ENCODE assay signal across 28 cellular contexts in genomic region chrX:71291381-71291780, GRCh38. TPM values are rescaled to one million over a fixed set of nuclear protein-coding genes. Genes with fewer than 3 reads are reported as not detected.
DNase-seq lines count a peak whose midpoint lies in the region; ATAC-seq and TF ChIP-seq lines count a peak whose summit lies in the region.
"Had no signal": no experiment of that assay in that cellular context is flagged by ENCODE, and none has a peak within 500 bp of the region (broad histone marks: within the 10 kb centered on the region; RNA-seq: fewer than 3 reads in every experiment).

No MANE protein-coding gene starts in this region.

- peaks cover 45% of the 10 kb centered on the region for H4K20me1 ChIP-seq in IMR-90 (ENCODE audit: insufficient read depth, low read length)

- no peaks in the 10 kb centered on the region for H3K27me3 ChIP-seq in IMR-90 (ENCODE audit: control insufficient read depth, insufficient read depth, low read length)
- H3K27me3 ChIP-seq in mesenchymal stem cell (ENCODE audit: control insufficient read depth in 1 of 2, insufficient read depth in 1 of 2, low read length in 2 of 2) = no peaks in the 10 kb centered on the region
- H3K27me3 ChIP-seq: pancreas, spleen, uterus had no signal

- no peak overlapping the region for H3K56ac ChIP-seq in IMR-90 (ENCODE audit: extremely low read depth, insufficient read depth, low read length)

- H3K4me3 ChIP-seq in AG10803 (ENCODE audit: low read length) (no peak overlapping the region), IMR-90 (ENCODE audit: insufficient read depth, low read depth, low read length) (no peak overlapping the region), mesenchymal stem cell (ENCODE audit: insufficient read depth in 1 of 2, low read depth in 1 of 2, low read length in 2 of 2) (no peak overlapping the region)
- H3K4me3 ChIP-seq: HAP-1, lung, mucosa of descending colon, pancreas, spleen, uterus had no signal

- dilution Hi-C loops in IMR-90 (cut with HindIII; ENCODE audit: low sequenced_read_pairs, unreplicated experiment) = no loop called here

- H3K9ac ChIP-seq in IMR-90 (ENCODE audit: low read depth, low read length) (no peak overlapping the region), mesenchymal stem cell (ENCODE audit: low read length) (no peak overlapping the region)

- in situ Hi-C loops in IMR-90 (cut with MboI; ENCODE audit: low sequenced_read_pairs) = no loop called here

- TF ChIP-seq CTCF in AG10803 (conservative IDR thresholded peaks at IDR 0.05; ENCODE audit: low read length) = no peak
- TF ChIP-seq CTCF in IMR-90 (conservative IDR thresholded peaks at IDR 0.05; ENCODE audit: low read depth, low read length) = no peak

- H3K4me2 ChIP-seq in IMR-90 (ENCODE audit: low read depth, low read length) (no peak overlapping the region), mesenchymal stem cell (ENCODE audit: low read length, poor library complexity, severe bottlenecking) (no peak overlapping the region)

- BruUV-seq in IMR-90 (replicated peaks; lab: Mats Ljungman, UMichigan) = no TSS peak

- POLR2A ChIA-PET in IMR-90 (lab: Charles Lee; ENCODE audit: unreplicated experiment) = no interaction called here

- H3K79me1 ChIP-seq in IMR-90 (ENCODE audit: low read depth in 1 of 2, low read length in 2 of 2) = peaks cover 5 to 11% of the 10 kb centered on the region in 2 experiments; a peak in 2 of 4 replicates
- no peaks in the 10 kb centered on the region for H3K79me1 ChIP-seq in mesenchymal stem cell (replicated peaks; ENCODE audit: low read length, poor library complexity, severe bottlenecking)

- H3K14ac ChIP-seq in IMR-90 (replicated peaks; ENCODE audit: low read depth, low read length) (no peak overlapping the region), mesenchymal stem cell (ENCODE audit: low read length in 2 of 2) (no peak overlapping the region)

- H3K36me3 ChIP-seq in IMR-90 (ENCODE audit: control insufficient read depth, insufficient read depth, low read length) = peaks cover 43% of the 10 kb centered on the region
- H3K36me3 ChIP-seq in mesenchymal stem cell (ENCODE audit: control insufficient read depth in 1 of 2, insufficient read depth in 2 of 2, low read depth in 1 of 2, low read length in 2 of 2) = peaks cover 24 to 59% of the 10 kb centered on the region in 2 experiments
- H3K36me3 ChIP-seq: uterus had no signal

- no peaks in the 10 kb centered on the region for H3K9me3 ChIP-seq in IMR-90 (ENCODE audit: control insufficient read depth, insufficient read depth, low read length)
- H3K9me3 ChIP-seq in mesenchymal stem cell (ENCODE audit: control insufficient read depth, low read length) = no peaks in the 10 kb centered on the region
- H3K9me3 ChIP-seq: Caco-2, HAP-1, mucosa of descending colon, pancreas, spleen, uterus had no signal

- no peak overlapping the region for H3K23ac ChIP-seq in IMR-90 (ENCODE audit: low read depth, low read length)
- no peak overlapping the region for H3K23ac ChIP-seq in mesenchymal stem cell (ENCODE audit: low read length in 2 of 2)

- H2BK120ac ChIP-seq in IMR-90 (ENCODE audit: low read depth, low read length) = no peak overlapping the region
- no peak overlapping the region for H2BK120ac ChIP-seq in mesenchymal stem cell (ENCODE audit: low read depth, low read length)

- no peak overlapping the region for H4K91ac ChIP-seq in IMR-90 (ENCODE audit: insufficient read depth, low read depth, low read length)
- no peak overlapping the region for H4K91ac ChIP-seq in mesenchymal stem cell (ENCODE audit: low read length)

- H4K8ac ChIP-seq in IMR-90 (ENCODE audit: low read depth in 2 of 2, low read length in 2 of 2) (no peak overlapping the region), mesenchymal stem cell (ENCODE audit: low read length) (no peak overlapping the region)

- 0 out of 2 replicates have a peak, but pooled peaks cover 3% of the 10 kb centered on the region for H3K9me1 ChIP-seq in IMR-90 (ENCODE audit: insufficient read depth, low read length)

- H3K4ac ChIP-seq in IMR-90 (ENCODE audit: low read depth, low read length) = no peak overlapping the region
- H3K4ac ChIP-seq in mesenchymal stem cell (ENCODE audit: low read depth in 1 of 2, low read length in 2 of 2) = no peak overlapping the region

- CTCF ChIA-PET in IMR-90 (lab: Yijun Ruan, JAX) = no interaction called here

- no peak overlapping the region for H2BK12ac ChIP-seq in mesenchymal stem cell (ENCODE audit: low read length in 2 of 2)

- H3K18ac ChIP-seq in IMR-90 (ENCODE audit: low read depth, low read length) (no peak overlapping the region), mesenchymal stem cell (ENCODE audit: low read depth in 1 of 2, low read length in 2 of 2) (no peak overlapping the region)

- H2AK5ac ChIP-seq in IMR-90 (ENCODE audit: low read depth, low read length) (no peak overlapping the region), mesenchymal stem cell (ENCODE audit: low read length, severe bottlenecking) (no peak overlapping the region)

- H2BK5ac ChIP-seq in IMR-90 (ENCODE audit: low read depth, low read length, poor library complexity, severe bottlenecking) (no peak overlapping the region), mesenchymal stem cell (ENCODE audit: low read depth, low read length, poor library complexity, severe bottlenecking) (no peak overlapping the region)

- ATAC-seq in IMR-90 (ENCODE audit: low read depth) (peak; percentile 31), GM21723 (IDR thresholded peaks at IDR 0.05; ENCODE audit: unreplicated experiment) (no peak), HG03108 (IDR thresholded peaks at IDR 0.05; ENCODE audit: unreplicated experiment) (no peak)
- ATAC-seq: mucosa of descending colon; natural killer cell treated with Interleukin-12 subunit alpha and Interleukin-12 subunit beta and Interleukin-15 and Interleukin-18, amount 100 ng/mL, for 72 hours; pancreas; T-cell had no signal

- intact Hi-C loops in IMR-90 (cut with micrococcal nuclease) = no loop called here

- no CpG with 5 or more reads among the region's 6 CpGs for WGBS in IMR-90 (ENCODE audit: extremely low coverage in 2 of 2, insufficient read length in 1 of 2), 2 experiments
- WGBS in mesenchymal stem cell = 92% methylated on average over 3 of the region's 6 CpGs

- H2AFZ ChIP-seq in IMR-90 (replicated peaks; ENCODE audit: low read length, poor library complexity) = no peak overlapping the region
- H2AFZ ChIP-seq in mesenchymal stem cell (ENCODE audit: low read depth, low read length) = no peak overlapping the region

- no peak overlapping the region for H2BK20ac ChIP-seq in IMR-90 (ENCODE audit: low read depth, low read length)

- H2AK9ac ChIP-seq in IMR-90 (replicated peaks; ENCODE audit: low read depth, low read length, poor library complexity) = no peak overlapping the region

- H4K5ac ChIP-seq in IMR-90 (ENCODE audit: low read depth, low read length) = no peak overlapping the region

- TF ChIP-seq POLR2A in IMR-90 (IDR thresholded peaks at IDR 0.05; ENCODE audit: low read depth, low read length) = no peak

- no peak overlapping the region; the same call in 1 of the 2 replicates for H3K27ac ChIP-seq in IMR-90 (ENCODE audit: insufficient read depth, low read length)
- no peak overlapping the region for H3K27ac ChIP-seq in mesenchymal stem cell (ENCODE audit: low read length, poor library complexity, severe bottlenecking)
- H3K27ac ChIP-seq: C4-2B, pancreas, RWPE1, spleen, uterus had no signal

- peak; percentile 27 for DNase-seq in AG10803 (ENCODE audit: low read depth)
- peak; percentile 35 for DNase-seq in IMR-90
- peak; percentile 66 for DNase-seq in fibroblast of gingiva (ENCODE audit: low read depth)
- DNase-seq in mesenchymal stem cell = peak; percentile 33
- DNase-seq in Kasumi-1 (lab: John Stamatoyannopoulos, UW) = no peak
- no peak for DNase-seq in NCI-H1048 (lab: John Stamatoyannopoulos, UW)
- DNase-seq: activated CD4-positive, alpha-beta memory T cell treated with anti-CD3 and anti-CD28 coated beads, Interleukin-2, amount 10 ng/mL, durations not matched to agents 7 days and 5 days; activated gamma-delta T cell treated with Interleukin-2 at 50 U/mL for 16 hours; Caco-2; cortex of kidney; DMS79; glutamatergic neuron; mucosa of descending colon; NCI-H1105 treated with DMSO at 0.1 percent for 48 hours; NCI-H1930; NCI-H226; NCI-H748 treated with DMSO at 0.1 percent for 48 hours; pancreas; spleen; T-cell; uterus had no signal

- no peak for TF ChIP-seq RAD21 in IMR-90 (IDR thresholded peaks at IDR 0.05; ENCODE audit: low read length)

- H2BK15ac ChIP-seq in IMR-90 (ENCODE audit: low read depth, low read length) (no peak overlapping the region), mesenchymal stem cell (ENCODE audit: low read depth, poor library complexity, severe bottlenecking) (no peak overlapping the region)

- H3K4me1 ChIP-seq in IMR-90 (ENCODE audit: control insufficient read depth, insufficient read depth, low read length) (no peaks in the 10 kb centered on the region), mesenchymal stem cell (ENCODE audit: control insufficient read depth, insufficient read depth, low read depth, low read length) (peaks cover 6% of the 10 kb centered on the region)
- H3K4me1 ChIP-seq: pancreas, uterus had no signal

TF ChIP-seq in IMR-90, 13 proteins besides CTCF, POLR2A, EP300 and RAD21:
- no peak for TF ChIP-seq NFE2L2 (IDR thresholded peaks at IDR 0.05; ENCODE audit: low read depth, low read length)
- no peak for TF ChIP-seq SMC3 (IDR thresholded peaks at IDR 0.05; ENCODE audit: low read depth, low read length)
- TF ChIP-seq RCOR1 (IDR thresholded peaks at IDR 0.05; ENCODE audit: insufficient replicate concordance, low read length) = no peak
- no peak for TF ChIP-seq CHD1 (IDR thresholded peaks at IDR 0.05; ENCODE audit: low read depth, low read length)
- TF ChIP-seq CEBPB (IDR thresholded peaks at IDR 0.05; ENCODE audit: low read depth, low read length) = no peak
- no peak for TF ChIP-seq BHLHE40 (IDR thresholded peaks at IDR 0.05; ENCODE audit: low read depth, low read length)
TF ChIP-seq in IMR-90: peak in this region for 0.

RNA-seq across cellular contexts. Expression of gene NONO, which starts 7.9 kb away (rescaled TPM):
- 444 and 609 TPM in 2 replicates for total RNA-seq in IMR-90 (2012; rRNA removed)
- 199 and 308 TPM in 2 replicates for polyA plus RNA-seq in IMR-90 (2012; rRNA removed)
- polyA plus RNA-seq in IMR-90 (2012; cell fraction: cytosol; rRNA removed) = 80.7 and 118 TPM in 2 replicates
- polyA plus RNA-seq in IMR-90 (2012; cell fraction: nucleus; rRNA removed; ENCODE audit: low replicate concordance) = 119 and 311 TPM in 2 replicates
- 278 TPM for polyA plus RNA-seq in mesenchymal stem cell (2013, experiment 1 of 2)
- 272 TPM for polyA plus RNA-seq in mesenchymal stem cell (2013, experiment 2 of 2)

RNA-seq across cellular contexts. Expression of gene ITGB1BP2, which starts 10.2 kb away (rescaled TPM):
- total RNA-seq in IMR-90 (2012; rRNA removed) = 1.7 and 3.0 TPM in 2 replicates
- polyA plus RNA-seq in IMR-90 (2012; rRNA removed) = 3.0 and 3.5 TPM in 2 replicates
- polyA plus RNA-seq in IMR-90 (2012; cell fraction: cytosol; rRNA removed) = 1.0 and 2.5 TPM in 2 replicates
- 4.8 and 9.0 TPM in 2 replicates for polyA plus RNA-seq in IMR-90 (2012; cell fraction: nucleus; rRNA removed; ENCODE audit: low replicate concordance)
- polyA plus RNA-seq in mesenchymal stem cell (2013, experiment 1 of 2) = 0.25 TPM
- polyA plus RNA-seq in mesenchymal stem cell (2013, experiment 2 of 2) = 0.36 TPM

RNA-seq across cellular contexts. Expression of gene ZMYM3, which starts 37.4 kb away (rescaled TPM):
- 8.3 and 10.0 TPM in 2 replicates for total RNA-seq in IMR-90 (2012; rRNA removed)
- polyA plus RNA-seq in IMR-90 (2012; rRNA removed) = 26.0 and 28.1 TPM in 2 replicates
- 13.7 and 18.7 TPM in 2 replicates for polyA plus RNA-seq in IMR-90 (2012; cell fraction: cytosol; rRNA removed)
- 45.6 and 54.8 TPM in 2 replicates for polyA plus RNA-seq in IMR-90 (2012; cell fraction: nucleus; rRNA removed; ENCODE audit: low replicate concordance)
- 18.4 TPM for polyA plus RNA-seq in mesenchymal stem cell (2013, experiment 1 of 2)
- polyA plus RNA-seq in mesenchymal stem cell (2013, experiment 2 of 2) = 17.6 TPM

Comparison
In these comparisons a context has a peak if more than half of its experiments do, and no peak if none do; other contexts are left out.
1. DNase-seq: peak in AG10803 (single experiment), IMR-90 (single experiment), fibroblast of gingiva (single experiment) and mesenchymal stem cell (single experiment); none in Kasumi-1 (0 of 2) and NCI-H1048 (single experiment).